In the genomic region with DNA sequence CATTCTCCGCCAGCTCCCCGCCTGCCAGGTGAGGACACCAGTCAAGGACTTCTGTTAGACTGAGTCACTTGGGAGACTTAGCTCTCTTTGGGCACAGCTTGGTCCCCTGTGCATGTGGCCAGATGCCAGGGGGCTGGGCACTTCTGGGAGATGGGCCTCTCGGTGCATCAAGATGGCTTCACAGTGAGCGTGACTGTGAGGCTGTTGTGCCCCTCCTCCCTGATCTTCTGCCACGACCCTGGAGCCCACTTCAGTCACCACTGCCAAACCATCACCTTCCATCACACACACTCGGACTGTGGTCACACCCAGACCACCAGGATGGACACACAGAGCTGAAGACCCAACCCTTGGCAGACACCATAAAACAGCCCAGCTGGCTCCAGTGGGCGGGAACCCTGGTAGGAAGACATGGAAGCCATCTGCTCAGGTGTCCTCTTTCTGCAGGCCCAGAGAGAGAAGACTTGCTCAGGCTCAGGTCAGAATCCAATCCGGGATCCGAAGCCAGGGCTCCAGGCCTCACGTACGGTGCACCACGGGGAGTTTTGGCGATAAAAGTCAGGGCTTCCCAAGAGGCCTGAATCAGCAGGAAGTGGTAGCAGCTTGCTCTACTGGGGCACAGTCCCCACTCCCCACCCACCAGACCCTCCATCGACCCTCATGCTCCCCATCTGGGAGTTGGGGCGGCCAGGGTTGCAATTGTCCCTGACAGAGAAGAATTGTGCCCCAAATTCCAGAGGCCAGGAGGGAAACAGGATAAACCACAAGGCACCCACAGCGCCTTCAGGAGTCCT, we compare ENCODE assay signal across 13 cellular contexts. TPM values are rescaled to one million over a fixed set of nuclear protein-coding genes. Genes with fewer than 3 reads are reported as not detected.
A peak's percentile ranks its signal among the peaks of the same experiment; 100 is the strongest.
DNase-seq lines count a peak whose midpoint lies in the region; FAIRE-seq and TF ChIP-seq lines count a peak whose summit lies in the region.
"Had no signal": no experiment of that assay in that cellular context is flagged by ENCODE, and none has a peak within 500 bp of the region (broad histone marks: within the 10 kb centered on the region; RNA-seq: fewer than 3 reads in every experiment).

No MANE protein-coding gene starts in this region.

- H3K14ac ChIP-seq in H1 (ENCODE audit: insufficient read length), result no peak overlapping the region
- H3K14ac ChIP-seq in mesenchymal stem cell (ENCODE audit: low read length in 2 of 2), result no peak overlapping the region

- H2BK5ac ChIP-seq in H1 (ENCODE audit: low read depth, low read length) (no peak overlapping the region), mesenchymal stem cell (ENCODE audit: low read depth, low read length, poor library complexity, severe bottlenecking) (no peak overlapping the region)

- FAIRE-seq in H1 (lab: Jason Lieb, UNC), result no peak

- no peaks in the 10 kb centered on the region for H3K79me1 ChIP-seq in H1 (ENCODE audit: low read depth, low read length)
- no peaks in the 10 kb centered on the region for H3K79me1 ChIP-seq in mesenchymal stem cell (replicated peaks; ENCODE audit: low read length, poor library complexity, severe bottlenecking)

- TF ChIP-seq POLR2A in H1 (IDR thresholded peaks at IDR 0.05; ENCODE audit: control extremely low read depth in 1 of 2, low read depth in 2 of 2, low read length in 2 of 2) (no peak), sigmoid colon (IDR thresholded peaks at IDR 0.05) (no peak)

- H3K18ac ChIP-seq in H1 (ENCODE audit: extremely low read depth, low read length) (no peak overlapping the region), mesenchymal stem cell (ENCODE audit: low read depth in 1 of 2, low read length in 2 of 2) (no peak overlapping the region)

- H2BK15ac ChIP-seq in H1 (ENCODE audit: low read length) (no peak overlapping the region), mesenchymal stem cell (ENCODE audit: low read depth, poor library complexity, severe bottlenecking) (no peak overlapping the region)

- intact Hi-C loops in OCI-LY7 (cut with micrococcal nuclease; ENCODE audit: unreplicated experiment), result loop anchor here (10.0 kb wide), 1 partner anchor 52 kb away; no protein-coding TSS in a partner anchor
- intact Hi-C loops in sigmoid colon (cut with DNase I), result no loop called here

- H4K91ac ChIP-seq in H1 (replicated peaks; ENCODE audit: insufficient read length, low read length), result no peak overlapping the region
- H4K91ac ChIP-seq in mesenchymal stem cell (ENCODE audit: low read length), result no peak overlapping the region

- no TSS peak for BruUV-seq in OCI-LY7 (replicated peaks; lab: Mats Ljungman, UMichigan)

- H3K9me3 ChIP-seq in OCI-LY7 (ENCODE audit: low read length), result peaks cover 4% of the 10 kb centered on the region; the same call in 1 of the 2 replicates
- H3K9me3 ChIP-seq in H1 (ENCODE audit: insufficient read depth in 2 of 2, low read depth in 1 of 2, low read length in 1 of 2), result peaks cover 0 to 5% of the 10 kb centered on the region in 2 experiments; a peak in 1 of 4 replicates
- no peaks in the 10 kb centered on the region for H3K9me3 ChIP-seq in sigmoid colon
- H3K9me3 ChIP-seq in mesenchymal stem cell (ENCODE audit: control insufficient read depth, low read length), result no peaks in the 10 kb centered on the region

- DNase-seq in activated CD8-positive, alpha-beta memory T cell treated with anti-CD3 and anti-CD28 coated beads for 24 hours, result peak; percentile 58
- DNase-seq in activated CD8-positive, alpha-beta memory T cell treated with anti-CD3 and anti-CD28 coated beads, Interleukin-2, amount 50 U/mL, for 4 hours, result no peak
- DNase-seq in OCI-LY7 (ENCODE audit: low spot score) (no peak), H1 (ENCODE audit: low read depth in 1 of 2, low spot score in 2 of 2) (no peak), sigmoid colon (peak; percentile 58), mesenchymal stem cell (no peak), LoVo (ENCODE audit: low spot score) (no peak), NCI-H446 (lab: John Stamatoyannopoulos, UW) (no peak)
- DNase-seq: activated CD4-positive, alpha-beta T cell treated with anti-CD3 and anti-CD28 coated beads for 48 hours; NCI-H1105 treated with DMSO at 0.1 percent for 48 hours; PC-3 had no signal

- H3K4me1 ChIP-seq in OCI-LY7 (ENCODE audit: insufficient read depth, low read length, poor library complexity, severe bottlenecking), result peaks cover 30% of the 10 kb centered on the region
- peaks cover 0 to 2% (median 0%) of the 10 kb centered on the region in 4 experiments; a peak in 1 of 7 replicates for H3K4me1 ChIP-seq in H1 (replicated peaks in 1 of 4; ENCODE audit: control insufficient read depth in 3 of 4, insufficient read depth in 4 of 4, low read length in 3 of 4)
- H3K4me1 ChIP-seq in sigmoid colon, result peaks cover 0 to 38% (median 19%) of the 10 kb centered on the region in 4 donors
- peaks cover 10% of the 10 kb centered on the region for H3K4me1 ChIP-seq in mesenchymal stem cell (ENCODE audit: control insufficient read depth, insufficient read depth, low read depth, low read length)

- no peak overlapping the region for H3K4me2 ChIP-seq in OCI-LY7 (ENCODE audit: low read length)
- H3K4me2 ChIP-seq in H1 (ENCODE audit: insufficient read depth in 1 of 2, low read depth in 2 of 2, low read length in 2 of 2), result no peak overlapping the region
- H3K4me2 ChIP-seq in mesenchymal stem cell (ENCODE audit: low read length, poor library complexity, severe bottlenecking), result no peak overlapping the region

- H4K5ac ChIP-seq in H1 (ENCODE audit: insufficient read length, low read depth, low read length), result no peak overlapping the region

- H3K79me2 ChIP-seq in OCI-LY7 (ENCODE audit: insufficient read depth, low read depth, low read length), result no peaks in the 10 kb centered on the region
- H3K79me2 ChIP-seq in H1 (ENCODE audit: control insufficient read depth in 1 of 2, insufficient read depth in 2 of 2, low read length in 2 of 2), result no peaks in the 10 kb centered on the region

- H2AK5ac ChIP-seq in H1 (ENCODE audit: low read depth, low read length) (no peak overlapping the region), mesenchymal stem cell (ENCODE audit: low read length, severe bottlenecking) (no peak overlapping the region)

- WGBS in H1 (ENCODE audit: extremely low coverage in 1 of 2, insufficient coverage in 1 of 2, insufficient read length in 1 of 2, insufficient replicate concordance in 2 of 2, low coverage in 1 of 2, low lambda C conversion rate in 2 of 2, missing lambda C conversion rate in 1 of 2), 2 experiments, result 84% methylated on average over 16 of the region's 16 CpGs; no CpG with 5 or more reads in 1 of the 2 experiments
- WGBS in sigmoid colon, 2 donors, result 87 to 94% methylated on average over 16 of the region's 16 CpGs
- WGBS in mesenchymal stem cell, result 87% methylated on average over 16 of the region's 16 CpGs

- H3K27ac ChIP-seq in OCI-LY7 (ENCODE audit: low read depth, low read length, poor library complexity, severe bottlenecking), result no peak overlapping the region
- no peak overlapping the region for H3K27ac ChIP-seq in H1 (ENCODE audit: low read depth, low read length)
- peak overlapping the region in 3 of 4 donors; percentile 3 to 70 (median 36) for H3K27ac ChIP-seq in sigmoid colon
- no peak overlapping the region for H3K27ac ChIP-seq in mesenchymal stem cell (ENCODE audit: low read length, poor library complexity, severe bottlenecking)

- H3K9me2 ChIP-seq in OCI-LY7 (ENCODE audit: insufficient read depth, low read length), result no peaks in the 10 kb centered on the region

- H2AFZ ChIP-seq in OCI-LY7 (ENCODE audit: low read length), result 0 out of 2 replicates have a peak overlapping the region, but pooled peaks have one; percentile 80
- H2AFZ ChIP-seq in H1 (ENCODE audit: low read length), result no peak overlapping the region
- no peak overlapping the region for H2AFZ ChIP-seq in mesenchymal stem cell (ENCODE audit: low read depth, low read length)

- no peak overlapping the region for H3K56ac ChIP-seq in H1 (replicated peaks; ENCODE audit: insufficient read length, low read depth, low read length)

- H3K23me2 ChIP-seq in H1 (ENCODE audit: low read depth, low read length), result no peaks in the 10 kb centered on the region

- H3K4ac ChIP-seq in H1 (replicated peaks; ENCODE audit: insufficient read length, low read depth, low read length), result no peak overlapping the region
- H3K4ac ChIP-seq in mesenchymal stem cell (ENCODE audit: low read depth in 1 of 2, low read length in 2 of 2), result no peak overlapping the region

- H4K20me1 ChIP-seq in OCI-LY7 (ENCODE audit: insufficient read depth, low read length) (no peaks in the 10 kb centered on the region), H1 (replicated peaks in 1 of 2; ENCODE audit: control insufficient read depth in 1 of 2, insufficient read depth in 2 of 2, low read length in 2 of 2) (no peaks in the 10 kb centered on the region)

- POLR2A ChIA-PET in OCI-LY7 (lab: Charles Lee), result interaction anchor here (0.5 kb wide), 1 partner anchor 52 kb away, joined by 3 read pairs; no protein-coding TSS in a partner anchor
- POLR2A ChIA-PET in H1 (lab: Charles Lee; ENCODE audit: partially characterized antibody), result interaction anchor here (0.9 kb wide), 1 partner anchor 8 kb away, joined by 3 read pairs; no protein-coding TSS in a partner anchor

- H3K36me3 ChIP-seq in OCI-LY7 (ENCODE audit: insufficient read depth, low read length) (no peaks in the 10 kb centered on the region), H1 (ENCODE audit: control insufficient read depth in 2 of 4, insufficient read depth in 4 of 4, low read length in 3 of 4) (no peaks in the 10 kb centered on the region), sigmoid colon (no peaks in the 10 kb centered on the region), mesenchymal stem cell (ENCODE audit: control insufficient read depth in 1 of 2, insufficient read depth in 2 of 2, low read depth in 1 of 2, low read length in 2 of 2) (no peaks in the 10 kb centered on the region)

- CTCF ChIA-PET in OCI-LY7 (lab: Charles Lee; ENCODE audit: unreplicated experiment) (no interaction called here), H1 (lab: Charles Lee; ENCODE audit: partially characterized antibody) (no interaction called here)

- no peak overlapping the region for H2BK20ac ChIP-seq in H1 (ENCODE audit: low read length)

- no peak for TF ChIP-seq CTCF in OCI-LY7 (conservative IDR thresholded peaks at IDR 0.05; ENCODE audit: low read length)
- TF ChIP-seq CTCF in H1 (IDR thresholded peaks at IDR 0.05; ENCODE audit: control extremely low read depth in 1 of 3, insufficient read depth in 1 of 3, low read depth in 1 of 3, low read length in 3 of 3), result no peak
- no peak for TF ChIP-seq CTCF in sigmoid colon (IDR thresholded peaks at IDR 0.05)

- H2BK120ac ChIP-seq in H1 (replicated peaks; ENCODE audit: low read depth, low read length) (no peak overlapping the region), mesenchymal stem cell (ENCODE audit: low read depth, low read length) (no peak overlapping the region)

- TF ChIP-seq EP300 in H1 (IDR thresholded peaks at IDR 0.05; ENCODE audit: borderline replicate concordance in 1 of 2, low read depth in 2 of 2, low read length in 2 of 2), result no peak
- TF ChIP-seq EP300 in sigmoid colon (IDR thresholded peaks at IDR 0.05), result no peak

- peak overlapping the region; percentile 5 for H4K8ac ChIP-seq in H1 (ENCODE audit: extremely low read depth, insufficient read depth, low read length)
- H4K8ac ChIP-seq in mesenchymal stem cell (ENCODE audit: low read length), result no peak overlapping the region

- no peak overlapping the region for H3K9ac ChIP-seq in H1 (replicated peaks in 1 of 4; ENCODE audit: extremely low read depth in 1 of 4, low read depth in 3 of 4, low read length in 3 of 4)
- H3K9ac ChIP-seq in mesenchymal stem cell (ENCODE audit: low read length), result no peak overlapping the region

- H3K23ac ChIP-seq in H1 (ENCODE audit: insufficient read length), result no peak overlapping the region
- no peak overlapping the region for H3K23ac ChIP-seq in mesenchymal stem cell (ENCODE audit: low read length in 2 of 2)

- H2BK12ac ChIP-seq in H1 (ENCODE audit: low read depth, low read length), result no peak overlapping the region
- H2BK12ac ChIP-seq in mesenchymal stem cell (ENCODE audit: low read length in 2 of 2), result no peak overlapping the region

- no peak for TF ChIP-seq RAD21 in H1 (IDR thresholded peaks at IDR 0.05 in 1 of 2, conservative IDR thresholded peaks at IDR 0.05 in 1 of 2; ENCODE audit: low read depth in 2 of 2, low read length in 2 of 2)

- H3K4me3 ChIP-seq in OCI-LY7 (ENCODE audit: low read depth, low read length, poor library complexity, severe bottlenecking) (no peak overlapping the region), H1 (ENCODE audit: extremely low read depth in 1 of 4, insufficient read depth in 2 of 4, low read depth in 3 of 4, low read length in 4 of 4) (no peak overlapping the region), sigmoid colon (no peak overlapping the region), mesenchymal stem cell (ENCODE audit: insufficient read depth in 1 of 2, low read depth in 1 of 2, low read length in 2 of 2) (no peak overlapping the region)

- H3K27me3 ChIP-seq in H1 (replicated peaks in 1 of 4; ENCODE audit: control insufficient read depth in 3 of 4, extremely low read depth in 1 of 4, insufficient read depth in 3 of 4, low read length in 3 of 4) (no peaks in the 10 kb centered on the region), sigmoid colon (no peaks in the 10 kb centered on the region), mesenchymal stem cell (ENCODE audit: control insufficient read depth in 1 of 2, insufficient read depth in 1 of 2, low read length in 2 of 2) (peaks cover 4 to 26% of the 10 kb centered on the region in 2 experiments)

RNA-seq across cellular contexts. Expression of gene CD5, which starts 29.8 kb away (rescaled TPM):
- total RNA-seq in OCI-LY7 (2014; rRNA removed; shearing (Covaris generic)), result not detected in 2 replicates
- total RNA-seq in OCI-LY7 (2022), result not detected in 2 replicates
- total RNA-seq in H1 (2021; fragmentation: NEBNext Ultra II Directional; extraction: Animal tissue kit (Norgen Biotek cat#: 25700)), result not detected in 2 replicates
- polyA plus RNA-seq in H1 (2011; rRNA removed), result not detected in 2 replicates
- polyA plus RNA-seq in H1 (2011; cell fraction: cytosol; rRNA removed), result not detected
- not detected for polyA plus RNA-seq in H1 (2011; cell fraction: nucleus; rRNA removed)
- not detected in 4 replicates for polyA plus RNA-seq in H1 (2012, experiment 1 of 2)
- not detected for polyA plus RNA-seq in H1 (2012, experiment 2 of 2)
- not detected for polyA plus RNA-seq in H1 (2013, experiment 1 of 2)
- not detected for polyA plus RNA-seq in H1 (2013, experiment 2 of 2)
- polyA minus RNA-seq in H1 (2011; rRNA and poly(A)+ RNA removed), result not detected in 2 replicates
- polyA minus RNA-seq in H1 (2011; cell fraction: cytosol; rRNA and poly(A)+ RNA removed), result not detected
- not detected for polyA minus RNA-seq in H1 (2011; cell fraction: nucleus; rRNA and poly(A)+ RNA removed)
- under 1 TPM in 2 of 4 donors, not detected in 2; 0.54 to 0.55 TPM for total RNA-seq in sigmoid colon
- 10 to 100 TPM in 1 of 3 donors, under 1 TPM in 2; 0.23 to 12.3 (median 0.60) TPM for polyA plus RNA-seq in sigmoid colon
- polyA plus RNA-seq in mesenchymal stem cell (2013, experiment 1 of 2), result not detected
- polyA plus RNA-seq in mesenchymal stem cell (2013, experiment 2 of 2), result not detected
- total RNA-seq: Daoy, NCI-H460 had no signal

Comparison
In these comparisons a context has a peak if more than half of its experiments do, and no peak if none do; other contexts are left out.
1. DNase-seq: peak in activated CD8-positive, alpha-beta memory T cell treated with anti-CD3 and anti-CD28 coated beads for 24 hours (single experiment) and sigmoid colon (single experiment); none in activated CD8-positive, alpha-beta memory T cell treated with anti-CD3 and anti-CD28 coated beads, Interleukin-2, amount 50 U/mL, for 4 hours (single experiment), OCI-LY7 (single experiment), H1 (0 of 2), mesenchymal stem cell (single experiment), LoVo (single experiment) and NCI-H446 (0 of 2).
2. H3K27ac ChIP-seq: peak in sigmoid colon (3 of 4); none in OCI-LY7 (single experiment), H1 (single experiment) and mesenchymal stem cell (single experiment).